9 cellular contexts compared by ENCODE assay signal in genomic region chr3:126208618-126209256, GRCh38. TPM values are rescaled to one million over a fixed set of nuclear protein-coding genes. Genes with fewer than 3 reads are reported as not detected.
DNase-seq lines count a peak whose midpoint lies in the region; ATAC-seq and TF ChIP-seq lines count a peak whose summit lies in the region.
"Had no signal": no experiment of that assay in that cellular context is flagged by ENCODE, and none has a peak within 500 bp of the region (broad histone marks: within the 10 kb centered on the region; RNA-seq: fewer than 3 reads in every experiment).

No MANE protein-coding gene starts in this region.

- no TSS peak for BruUV-seq in PC-9 (replicated peaks; lab: Mats Ljungman, UMichigan)

- intact Hi-C loops in PC-9 (cut with micrococcal nuclease; ENCODE audit: unreplicated experiment): loop anchor here (1.0 kb wide), 1 partner anchor 10 kb away; no protein-coding TSS in a partner anchor

- H3K27ac ChIP-seq in PC-9: 0 out of 2 replicates have a peak overlapping the region, but pooled peaks have one; percentile 39
- H3K27ac ChIP-seq: KMS-11 had no signal

- TF ChIP-seq CTCF in HFF-Myc (IDR thresholded peaks at IDR 0.05; ENCODE audit: low read depth, low read length, missing control alignments) (no peak), PC-9 (conservative IDR thresholded peaks at IDR 0.05) (no peak)

- H3K27me3 ChIP-seq in PC-9 (ENCODE audit: insufficient read depth, low read depth): no peaks in the 10 kb centered on the region

- no peaks in the 10 kb centered on the region for H3K79me2 ChIP-seq in PC-9 (ENCODE audit: low read depth)

- no peak overlapping the region for H3K4me3 ChIP-seq in HFF-Myc (replicated peaks; ENCODE audit: low read depth, low read length)
- H3K4me3 ChIP-seq in PC-9: no peak overlapping the region

- POLR2A ChIA-PET in PC-9 (lab: Charles Lee; ENCODE audit: unreplicated experiment): interaction anchor here (0.8 kb wide), 1 partner anchor 11 kb away, joined by 3 read pairs; no protein-coding TSS in a partner anchor

- CTCF ChIA-PET in PC-9 (lab: Charles Lee): interaction anchor here (0.6 to 1.7 kb wide), 3 partner anchors 11 to 349 kb away, joined by 3 to 17 read pairs (median 3); no protein-coding TSS in a partner anchor

- H3K9me2 ChIP-seq in PC-9 (ENCODE audit: insufficient read depth): no peaks in the 10 kb centered on the region

- no peaks in the 10 kb centered on the region for H4K20me1 ChIP-seq in PC-9 (ENCODE audit: insufficient read depth)

- peaks cover 23% of the 10 kb centered on the region for H3F3A ChIP-seq in PC-9 (ENCODE audit: insufficient read depth, low read depth)

- peaks cover 44% of the 10 kb centered on the region for H3K4me1 ChIP-seq in PC-9 (replicated peaks; ENCODE audit: insufficient read depth)

- ATAC-seq in GM18861 (IDR thresholded peaks at IDR 0.05; ENCODE audit: unreplicated experiment): no peak

- no peaks in the 10 kb centered on the region for H3K36me3 ChIP-seq in PC-9 (ENCODE audit: low read depth)

- H3K4me2 ChIP-seq in PC-9: peak overlapping the region; percentile 48
- H3K4me2 ChIP-seq: KMS-11 had no signal

- peaks cover 4% of the 10 kb centered on the region; the same call in 1 of the 2 replicates for H3K9me3 ChIP-seq in PC-9 (ENCODE audit: insufficient read depth, low read depth)

- peak overlapping the region; percentile 61; the same call in 1 of the 2 replicates for H2AFZ ChIP-seq in PC-9

- DNase-seq in HFF-Myc (ENCODE audit: extremely low read depth, low read depth) (peak; percentile 91), PC-9 (peak; percentile 84 to 95), fibroblast of gingiva (ENCODE audit: low read depth) (peak; percentile 89), putamen (ENCODE audit: low spot score) (peak; percentile 30), NCI-H1048 (lab: John Stamatoyannopoulos, UW) (no peak), UCSD-AML1 (lab: John Stamatoyannopoulos, UW; ENCODE audit: unreplicated experiment) (no peak)
- no peak for DNase-seq in stimulated activated CD4-positive, alpha-beta T cell treated with anti-CD3 and anti-CD28 coated beads, Interleukin-2, amount 100 ng/mL, for 48 hours

RNA-seq across cellular contexts. Expression of gene ALDH1L1, which starts 28.4 kb away (rescaled TPM):
- 46.9 and 50.0 TPM in 2 replicates for total RNA-seq in PC-9 (2021)

Comparison
In these comparisons a context has a peak if more than half of its experiments do, and no peak if none do; other contexts are left out.
1. DNase-seq: peak in HFF-Myc (single experiment), PC-9 (2 of 2), fibroblast of gingiva (single experiment) and putamen (single experiment); none in stimulated activated CD4-positive, alpha-beta T cell treated with anti-CD3 and anti-CD28 coated beads, Interleukin-2, amount 100 ng/mL, for 48 hours (0 of 2), NCI-H1048 (single experiment) and UCSD-AML1 (single experiment).